ENCODE assay signal across 8 cellular contexts in the genomic region with DNA sequence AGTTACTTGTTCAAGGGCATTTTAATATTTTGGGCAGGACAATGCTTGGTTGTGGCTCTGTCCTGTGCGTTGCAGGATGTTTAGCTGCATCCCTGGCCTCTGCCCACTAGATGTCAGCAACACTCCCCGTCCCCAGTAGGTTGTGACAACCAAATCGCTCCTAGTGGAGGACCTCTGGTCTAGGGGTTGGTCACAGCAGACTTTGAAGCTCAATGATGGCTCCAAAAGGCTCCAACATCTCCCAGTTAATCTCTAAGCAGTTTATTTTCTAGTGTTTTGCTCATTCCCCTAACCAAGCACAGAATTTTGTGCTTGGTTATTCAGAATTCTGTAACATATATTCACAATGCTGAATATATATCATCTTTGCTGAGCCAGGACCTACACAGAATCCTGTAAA.
A peak's percentile ranks its signal among the peaks of the same experiment; 100 is the strongest.
DNase-seq lines count a peak whose midpoint lies in the region; ATAC-seq, FAIRE-seq and TF ChIP-seq lines count a peak whose summit lies in the region.

No MANE protein-coding gene starts in this region.

- FAIRE-seq in TTC549 (lab: Jason Lieb, UNC) (peak; percentile 74), kidney (lab: Jason Lieb, UNC) (peak; percentile 29)

- H3K27ac ChIP-seq in kidney (ENCODE audit: low read depth in 2 of 2, low read length in 2 of 2): no peak overlapping the region

- in situ Hi-C loops in ACHN (cut with HindIII; ENCODE audit: low pct_ligation_motif_present, low pct_unique_long_range_greater_than_20kb, low sequenced_read_pairs) (no loop called here), GM13977 (cut with MboI; ENCODE audit: low pct_unique_long_range_greater_than_20kb, low sequenced_read_pairs, unreplicated experiment) (loop anchor here (10.0 to 25.0 kb wide), 2 partner anchors 110 to 232 kb away; a partner anchor contains a TSS), T47D (cut with HindIII; ENCODE audit: low pct_unique_long_range_greater_than_20kb, low sequenced_read_pairs) (no loop called here)

- no peaks in the 10 kb centered on the region for H3K4me1 ChIP-seq in kidney (ENCODE audit: control insufficient read depth in 1 of 2, insufficient read depth in 1 of 2, low read depth in 1 of 2, low read length in 2 of 2)

- no peak overlapping the region for H3K4me3 ChIP-seq in kidney (ENCODE audit: low read length in 2 of 2)

- no peaks in the 10 kb centered on the region for H3K9me3 ChIP-seq in kidney (ENCODE audit: control insufficient read depth in 1 of 2, low read length in 2 of 2)

- intact Hi-C loops in kidney (cut with DNase I): no loop called here

- H3K9ac ChIP-seq in kidney (ENCODE audit: low read length in 2 of 2): no peak overlapping the region

- TF ChIP-seq CTCF in GM13977 (IDR thresholded peaks at IDR 0.05; ENCODE audit: extremely low read depth, insufficient read depth, missing control alignments): peak; percentile 85
- TF ChIP-seq CTCF in kidney (IDR thresholded peaks at IDR 0.05; ENCODE audit: borderline replicate concordance, extremely low read depth, insufficient read depth): peak; percentile 69

- DNase-seq in ACHN (peak; percentile 71), GM13977 (ENCODE audit: low spot score) (peak; percentile 77), NCI-H146 treated with DMSO at 0.1 percent for 48 hours (lab: John Stamatoyannopoulos, UW; ENCODE audit: unreplicated experiment) (peak; percentile 25), T47D (ENCODE audit: low read depth in 1 of 2, low spot score in 1 of 2) (peak; percentile 71 to 76), kidney (no peak)
- peak; percentile 23 to 30 (median 27) for DNase-seq in stimulated activated CD4-positive, alpha-beta T cell treated with anti-CD3 and anti-CD28 coated beads, TNF-alpha, amount 100 ng/mL, for 4 hours (ENCODE audit: low read depth in 3 of 3)

- peak; percentile 93 for ATAC-seq in HG02840 (IDR thresholded peaks at IDR 0.05; ENCODE audit: low FRiP score, unreplicated experiment)

- H3K36me3 ChIP-seq in kidney (ENCODE audit: control insufficient read depth in 1 of 2, insufficient read depth in 2 of 2, low read length in 2 of 2): no peaks in the 10 kb centered on the region
